17 cellular contexts compared by ENCODE assay signal in the genomic region with DNA sequence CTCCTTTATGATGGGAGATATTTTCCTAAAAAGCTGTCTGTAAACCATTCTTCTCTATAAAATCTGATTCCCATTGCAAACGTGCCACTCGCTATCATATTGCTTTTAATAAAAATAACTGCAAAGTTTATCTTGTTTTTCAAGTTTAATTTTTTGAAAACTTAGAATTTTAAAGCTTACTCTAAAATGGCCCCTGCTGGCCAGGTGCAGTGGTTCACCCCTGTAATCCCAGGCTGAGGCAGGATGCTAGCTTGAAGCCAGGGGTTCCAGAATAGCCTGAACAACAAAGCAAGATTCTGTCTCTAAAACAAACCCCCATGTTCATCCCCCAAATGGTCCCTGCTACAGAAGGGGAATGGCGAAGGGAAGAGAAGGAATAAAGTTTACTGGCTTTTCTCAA. TPM values are rescaled to one million over a fixed set of nuclear protein-coding genes. Genes with fewer than 3 reads are reported as not detected.
DNase-seq lines count a peak whose midpoint lies in the region; ATAC-seq, FAIRE-seq and TF ChIP-seq lines count a peak whose summit lies in the region.
"Had no signal": no experiment of that assay in that cellular context is flagged by ENCODE, and none has a peak within 500 bp of the region (broad histone marks: within the 10 kb centered on the region; RNA-seq: fewer than 3 reads in every experiment).

No MANE protein-coding gene starts in this region.

- RAD21 ChIA-PET in HCT116 (lab: Charles Lee; ENCODE audit: low non-redundant PET in 1 of 2, low total read pairs in 2 of 2, uncharacterized antibody in 2 of 2, unreplicated experiment in 2 of 2): no interaction called here

- H3K36me3 Mint-ChIP-seq in Caco-2 (ENCODE audit: insufficient read depth, unreplicated experiment) (no peaks in the 10 kb centered on the region), WTC11 (no peaks in the 10 kb centered on the region), neural crest cell (ENCODE audit: low read depth) (no peaks in the 10 kb centered on the region)

- H3K27me3 Mint-ChIP-seq in Caco-2 (ENCODE audit: insufficient read depth, unreplicated experiment) (peaks cover 7% of the 10 kb centered on the region), WTC11 (ENCODE audit: low read depth) (peaks cover 3% of the 10 kb centered on the region; the same call in 1 of the 2 replicates), neural crest cell (ENCODE audit: low read depth) (no peaks in the 10 kb centered on the region)

- H3K4me3 ChIP-seq in Caco-2 (ENCODE audit: low read depth, low read length) (no peak overlapping the region), HCT116 (replicated peaks in 1 of 2; ENCODE audit: low read depth in 1 of 2, low read length in 2 of 2) (no peak overlapping the region)

- no peaks in the 10 kb centered on the region for H3K79me2 ChIP-seq in HCT116 (ENCODE audit: insufficient read depth, low read length)

- H3K27me3 ChIP-seq in Caco-2 (replicated peaks; ENCODE audit: control insufficient read depth, insufficient read depth, low read length) (no peaks in the 10 kb centered on the region), HCT116 (ENCODE audit: insufficient read depth, low read length) (no peaks in the 10 kb centered on the region)

- FAIRE-seq in HTR-8/SVneo (lab: Jason Lieb, UNC): no peak
- FAIRE-seq: A204.1 had no signal

- no peak overlapping the region for H3K4me2 ChIP-seq in HCT116 (ENCODE audit: low read length)

- no peak for TF ChIP-seq RAD21 in HCT116 (IDR thresholded peaks at IDR 0.05; ENCODE audit: low read depth)

- TF ChIP-seq CTCF in Caco-2 (IDR thresholded peaks at IDR 0.05; ENCODE audit: insufficient read depth in 1 of 2, low read depth in 1 of 2, low read length in 1 of 2, severe bottlenecking in 1 of 2, unreplicated experiment in 1 of 2) (peak; percentile 9 to 21), HCT116 (IDR thresholded peaks at IDR 0.05 in 2 of 3, conservative IDR thresholded peaks at IDR 0.05 in 1 of 3; ENCODE audit: borderline replicate concordance in 1 of 3, insufficient read depth in 1 of 3, low read depth in 2 of 3, low read length in 2 of 3) (peak in 2 of 3 experiments; percentile 20 to 35; a peak in 2 of 6 replicates), WTC11 (IDR thresholded peaks at IDR 0.05) (no peak), neural crest cell (conservative IDR thresholded peaks at IDR 0.05) (peak; percentile 33)

- H3K36me3 ChIP-seq in Caco-2 (ENCODE audit: control insufficient read depth, insufficient read depth, low read length) (no peaks in the 10 kb centered on the region), HCT116 (ENCODE audit: control insufficient read depth in 1 of 2, insufficient read depth in 2 of 2, low read length in 2 of 2) (no peaks in the 10 kb centered on the region)

- H3K9ac ChIP-seq in HCT116 (ENCODE audit: low read length): no peak overlapping the region

- no peaks in the 10 kb centered on the region for H4K20me1 ChIP-seq in HCT116 (ENCODE audit: insufficient read depth)

- CTCF ChIA-PET in Caco-2 (lab: Charles Lee): interaction anchor here (0.7 to 1.1 kb wide), 3 partner anchors 11 to 172 kb away, joined by 3 to 9 read pairs (median 3); no protein-coding TSS in a partner anchor
- CTCF ChIA-PET in HCT116 (lab: Charles Lee): interaction anchor here (1.1 to 1.2 kb wide), 3 partner anchors 19 to 172 kb away, joined by 3 to 9 read pairs (median 3); no protein-coding TSS in a partner anchor
- CTCF ChIA-PET in WTC11 (lab: Charles Lee): interaction anchor here (0.8 to 4.9 kb wide), 15 partner anchors 8 to 171 kb away, joined by 3 to 33 read pairs (median 7); a partner anchor contains a TSS

- ATAC-seq in HCT116: no peak; the same call in 1 of the 2 replicates
- ATAC-seq in WTC11: peak; percentile 67
- no peak for ATAC-seq in GM21717 (IDR thresholded peaks at IDR 0.05; ENCODE audit: unreplicated experiment)
- no peak for ATAC-seq in GM21381 (IDR thresholded peaks at IDR 0.05; ENCODE audit: unreplicated experiment)

- no peaks in the 10 kb centered on the region for H3K9me2 ChIP-seq in HCT116 (ENCODE audit: insufficient read depth)

- H3K9me3 ChIP-seq in Caco-2: no peaks in the 10 kb centered on the region
- no peaks in the 10 kb centered on the region for H3K9me3 ChIP-seq in HCT116 (ENCODE audit: control insufficient read depth in 1 of 2, insufficient read depth in 1 of 2, low read depth in 1 of 2, low read length in 2 of 2)

- DNase-seq in Caco-2 (no peak), HCT116 (ENCODE audit: low read depth, low spot score) (no peak), WTC11 (ENCODE audit: low spot score) (no peak), neural crest cell (ENCODE audit: low read depth, low spot score) (no peak), AG08395 (ENCODE audit: low spot score) (no peak), HTR-8/SVneo (ENCODE audit: insufficient read length, low spot score) (no peak)
- DNase-seq: DMS53, H7, NCI-H1105, NCI-H187 treated with DMSO at 0.1 percent for 48 hours, NCI-H446, NCI-H748 treated with DMSO at 0.1 percent for 48 hours, SHP77 treated with DMSO at 0.1 percent for 48 hours had no signal

- POLR2A ChIA-PET in Caco-2 (lab: Charles Lee): no interaction called here
- POLR2A ChIA-PET in HCT116 (lab: Charles Lee): no interaction called here
- POLR2A ChIA-PET in WTC11 (lab: Charles Lee): no interaction called here

- H3K4me1 Mint-ChIP-seq in Caco-2 (ENCODE audit: low read depth, unreplicated experiment) (no peaks in the 10 kb centered on the region), WTC11 (no peaks in the 10 kb centered on the region), neural crest cell (no peaks in the 10 kb centered on the region)

- H2AFZ ChIP-seq in HCT116 (ENCODE audit: low read depth, low read length, poor library complexity, severe bottlenecking): no peak overlapping the region

- BruUV-seq in Caco-2 (replicated peaks; lab: Mats Ljungman, UMichigan): no TSS peak
- no TSS peak for BruUV-seq in HCT116 (replicated peaks; lab: Mats Ljungman, UMichigan)

- H3K27ac Mint-ChIP-seq in Caco-2 (ENCODE audit: unreplicated experiment) (no peak overlapping the region), WTC11 (no peak overlapping the region), neural crest cell (ENCODE audit: unreplicated experiment) (no peak overlapping the region)

- TF ChIP-seq POLR2A in HCT116 (IDR thresholded peaks at IDR 0.05; ENCODE audit: borderline replicate concordance, extremely low read depth, insufficient read depth, insufficient read length): no peak

- H3K4me1 ChIP-seq in Caco-2 (no peaks in the 10 kb centered on the region), HCT116 (ENCODE audit: control insufficient read depth in 1 of 2, insufficient read depth in 2 of 2, low read length in 2 of 2) (no peaks in the 10 kb centered on the region)

- H3K27ac ChIP-seq in HCT116 (ENCODE audit: low read depth, low read length): no peak overlapping the region

- H3K4me3 Mint-ChIP-seq in Caco-2 (ENCODE audit: unreplicated experiment) (no peak overlapping the region), WTC11 (no peak overlapping the region), neural crest cell (no peak overlapping the region)

- no peaks in the 10 kb centered on the region for H3K9me3 Mint-ChIP-seq in Caco-2 (ENCODE audit: unreplicated experiment)
- H3K9me3 Mint-ChIP-seq in WTC11: no peaks in the 10 kb centered on the region
- H3K9me3 Mint-ChIP-seq in neural crest cell: no peaks in the 10 kb centered on the region

- intact Hi-C loops in Caco-2 (cut with micrococcal nuclease; ENCODE audit: unreplicated experiment): loop anchor here (5.0 kb wide), 1 partner anchor 148 kb away; no protein-coding TSS in a partner anchor
- intact Hi-C loops in HCT116 (cut with micrococcal nuclease): no loop called here

TF ChIP-seq in HCT116, 20 proteins besides CTCF, POLR2A, EP300 and RAD21 (continues in another document):
- TF ChIP-seq POLR2AphosphoS5 (IDR thresholded peaks at IDR 0.05; ENCODE audit: low read depth, low read length): no peak
- TF ChIP-seq EGR1 (IDR thresholded peaks at IDR 0.05; ENCODE audit: low read depth): no peak
- TF ChIP-seq SRF (IDR thresholded peaks at IDR 0.05; ENCODE audit: low read depth): no peak
- no peak for TF ChIP-seq YY1 (IDR thresholded peaks at IDR 0.05; ENCODE audit: extremely low read depth, insufficient replicate concordance, low read depth, low read length)

TF ChIP-seq in WTC11, 78 proteins besides CTCF, POLR2A, EP300 and RAD21 (continues in another document):
- no peak for TF ChIP-seq ZNF263 (CRISPR knock-in tag; IDR thresholded peaks at IDR 0.05; ENCODE audit: low read depth)
- TF ChIP-seq, protein P1, sequence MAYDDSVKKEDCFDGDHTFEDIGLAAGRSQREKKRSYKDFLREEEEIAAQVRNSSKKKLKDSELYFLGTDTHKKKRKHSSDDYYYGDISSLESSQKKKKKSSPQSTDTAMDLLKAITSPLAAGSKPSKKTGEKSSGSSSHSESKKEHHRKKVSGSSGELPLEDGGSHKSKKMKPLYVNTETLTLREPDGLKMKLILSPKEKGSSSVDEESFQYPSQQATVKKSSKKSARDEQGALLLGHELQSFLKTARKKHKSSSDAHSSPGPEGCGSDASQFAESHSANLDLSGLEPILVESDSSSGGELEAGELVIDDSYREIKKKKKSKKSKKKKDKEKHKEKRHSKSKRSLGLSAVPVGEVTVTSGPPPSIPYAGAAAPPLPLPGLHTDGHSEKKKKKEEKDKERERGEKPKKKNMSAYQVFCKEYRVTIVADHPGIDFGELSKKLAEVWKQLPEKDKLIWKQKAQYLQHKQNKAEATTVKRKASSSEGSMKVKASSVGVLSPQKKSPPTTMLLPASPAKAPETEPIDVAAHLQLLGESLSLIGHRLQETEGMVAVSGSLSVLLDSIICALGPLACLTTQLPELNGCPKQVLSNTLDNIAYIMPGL (CRISPR knock-in tag; IDR thresholded peaks at IDR 0.05): no peak

RNA-seq across cellular contexts. Expression of a gene that starts 25.6 kb away (rescaled TPM):
- not detected in 2 replicates for total RNA-seq in Caco-2 (2022)
- total RNA-seq in HCT116 (2021; ENCODE audit: unreplicated experiment): not detected
- polyA plus RNA-seq in HCT116 (2012): not detected in 2 replicates
- 1.3 to 1.6 TPM (median 1.4 TPM) in 3 replicates for total RNA-seq in WTC11 (2021)
- 36.6 and 37.3 TPM in 2 replicates for total RNA-seq in neural crest cell
- total RNA-seq: HT-29 had no signal

RNA-seq across cellular contexts. Expression of a gene that starts 41.9 kb away (rescaled TPM):
- 70.9 and 71.6 TPM in 2 replicates for total RNA-seq in Caco-2 (2022)
- total RNA-seq in HCT116 (2021; ENCODE audit: unreplicated experiment): 69.9 TPM
- 13.0 and 18.4 TPM in 2 replicates for polyA plus RNA-seq in HCT116 (2012)
- total RNA-seq in WTC11 (2021): 53.7 to 61.4 TPM (median 54.3 TPM) in 3 replicates
- 56.4 TPM in 2 replicates for total RNA-seq in neural crest cell

Comparison
In these comparisons a context has a peak if more than half of its experiments do, and no peak if none do; other contexts are left out.
1. RNA of a gene that starts 25.6 kb away (total RNA-seq): 36.6 to 37.3 TPM in neural crest cell; 1.3 to 1.6 TPM in WTC11, not detected in HCT116 (single experiment) and not detected in Caco-2; every median in the first group is over 10 times any median in the second.